ENCODE assay signal across 1 cellular context in genomic region chr15:68833734-68834334, GRCh38.
TF ChIP-seq lines count a peak whose summit lies in the region.

No MANE protein-coding gene starts in this region.

TF ChIP-seq in IMR-90, 13 proteins besides CTCF, POLR2A, EP300 and RAD21:
- TF ChIP-seq SMC3 (IDR thresholded peaks at IDR 0.05; ENCODE audit: low read depth, low read length) (no peak), MAZ (IDR thresholded peaks at IDR 0.05; ENCODE audit: borderline replicate concordance, low read depth, low read length) (no peak), CEBPB (IDR thresholded peaks at IDR 0.05; ENCODE audit: low read depth, low read length) (no peak), FOS (IDR thresholded peaks at IDR 0.05; ENCODE audit: low read depth, low read length) (no peak), MXI1 (IDR thresholded peaks at IDR 0.05; ENCODE audit: borderline replicate concordance, low read depth, low read length) (no peak), USF2 (IDR thresholded peaks at IDR 0.05; ENCODE audit: low read depth, low read length) (no peak), RFX5 (IDR thresholded peaks at IDR 0.05; ENCODE audit: low read depth, low read length) (no peak), NFE2L2 (IDR thresholded peaks at IDR 0.05; ENCODE audit: low read depth, low read length) (no peak), RCOR1 (IDR thresholded peaks at IDR 0.05; ENCODE audit: insufficient replicate concordance, low read length) (no peak)
